Comparison of ENCODE assay signal across 1 cellular context in genomic region chr5:62305715-62306493, GRCh38.
A peak's percentile ranks its signal among the peaks of the same experiment; 100 is the strongest.
TF ChIP-seq lines count a peak whose summit lies in the region.

TSS of gene KIF2A (plus strand) at chr5:62306206. CDS start at chr5:62306473, 267 bp downstream.

TF ChIP-seq in GM12878, 131 proteins besides CTCF, POLR2A, EP300 and RAD21 (continued from another document and continues in another):
- TF ChIP-seq ZZZ3 (IDR thresholded peaks at IDR 0.05; ENCODE audit: control insufficient read depth, insufficient read length, low read depth) (no peak), HDAC2 (IDR thresholded peaks at IDR 0.05) (no peak), SIN3A (IDR thresholded peaks at IDR 0.05; ENCODE audit: low read depth, low read length) (peak; percentile 91), DPF2 (IDR thresholded peaks at IDR 0.05) (peak; percentile 55; the same call in 1 of the 2 replicates), CHD4 (IDR thresholded peaks at IDR 0.05) (no peak), IKZF1 (conservative IDR thresholded peaks at IDR 0.05) (peak; percentile 72), SP1 (IDR thresholded peaks at IDR 0.05; ENCODE audit: low read depth, low read length) (no peak), ZNF274 (IDR thresholded peaks at IDR 0.05; ENCODE audit: insufficient read depth, insufficient read length) (no peak), TCF7 (IDR thresholded peaks at IDR 0.05; ENCODE audit: borderline replicate concordance) (no peak), SMARCA5 (IDR thresholded peaks at IDR 0.05) (no peak), CEBPB (IDR thresholded peaks at IDR 0.05; ENCODE audit: borderline replicate concordance in 1 of 2, low read depth in 2 of 2, low read length in 2 of 2) (no peak), SMC3 (IDR thresholded peaks at IDR 0.05; ENCODE audit: borderline replicate concordance, low read length) (peak; percentile 11; the same call in 1 of the 2 replicates), KAT2A (conservative IDR thresholded peaks at IDR 0.05; ENCODE audit: control insufficient read depth, low read depth, low read length) (no peak), SRF (IDR thresholded peaks at IDR 0.05; ENCODE audit: low read depth in 2 of 2, low read length in 2 of 2) (0 out of 4 replicates have a peak, but pooled peaks of 1 of the 2 experiments have one; percentile 13), FOXM1 (IDR thresholded peaks at IDR 0.05; ENCODE audit: low read depth, low read length) (peak; percentile 33; the same call in 1 of the 2 replicates), POU2F2 (IDR thresholded peaks at IDR 0.05; ENCODE audit: borderline replicate concordance, low read depth, low read length) (peak; percentile 47; the same call in 1 of the 3 replicates), RCOR1 (conservative IDR thresholded peaks at IDR 0.05; ENCODE audit: low read depth, low read length) (0 out of 2 replicates have a peak, but pooled peaks have one; percentile 43), CBX5 (IDR thresholded peaks at IDR 0.05; ENCODE audit: low read depth) (peak; percentile 99), PAX8 (IDR thresholded peaks at IDR 0.05) (no peak), NRF1 (conservative IDR thresholded peaks at IDR 0.05; ENCODE audit: low read depth, low read length) (peak; percentile 93), MYC (IDR thresholded peaks at IDR 0.05; ENCODE audit: insufficient read depth, insufficient read length, insufficient replicate concordance, low read length, severe bottlenecking) (peak; percentile 58), NR2C1 (IDR thresholded peaks at IDR 0.05) (no peak; the same call in 1 of the 2 replicates), RUNX3 (IDR thresholded peaks at IDR 0.05; ENCODE audit: low read length) (peak; percentile 56), RELA (IDR thresholded peaks at IDR 0.05; ENCODE audit: borderline replicate concordance, partially characterized antibody) (peak; percentile 38), CHD2 (IDR thresholded peaks at IDR 0.05; ENCODE audit: borderline replicate concordance, low read depth, low read length) (peak; percentile 77), CREM (IDR thresholded peaks at IDR 0.05; ENCODE audit: low read depth) (peak; percentile 88), MYB (IDR thresholded peaks at IDR 0.05; ENCODE audit: borderline replicate concordance, low read depth, low read length) (no peak), SREBF1 (IDR thresholded peaks at IDR 0.05; ENCODE audit: low read length) (no peak; the same call in 1 of the 2 replicates), SMAD1 (IDR thresholded peaks at IDR 0.05; ENCODE audit: low read depth, partially characterized antibody) (no peak), BMI1 (IDR thresholded peaks at IDR 0.05; ENCODE audit: borderline replicate concordance) (no peak), GABPA (IDR thresholded peaks at IDR 0.05; ENCODE audit: low read depth) (no peak), CREB1 (IDR thresholded peaks at IDR 0.05; ENCODE audit: low read depth) (peak; percentile 91), RAD51 (IDR thresholded peaks at IDR 0.05) (peak; percentile 80)
- TF ChIP-seq, protein P1, sequence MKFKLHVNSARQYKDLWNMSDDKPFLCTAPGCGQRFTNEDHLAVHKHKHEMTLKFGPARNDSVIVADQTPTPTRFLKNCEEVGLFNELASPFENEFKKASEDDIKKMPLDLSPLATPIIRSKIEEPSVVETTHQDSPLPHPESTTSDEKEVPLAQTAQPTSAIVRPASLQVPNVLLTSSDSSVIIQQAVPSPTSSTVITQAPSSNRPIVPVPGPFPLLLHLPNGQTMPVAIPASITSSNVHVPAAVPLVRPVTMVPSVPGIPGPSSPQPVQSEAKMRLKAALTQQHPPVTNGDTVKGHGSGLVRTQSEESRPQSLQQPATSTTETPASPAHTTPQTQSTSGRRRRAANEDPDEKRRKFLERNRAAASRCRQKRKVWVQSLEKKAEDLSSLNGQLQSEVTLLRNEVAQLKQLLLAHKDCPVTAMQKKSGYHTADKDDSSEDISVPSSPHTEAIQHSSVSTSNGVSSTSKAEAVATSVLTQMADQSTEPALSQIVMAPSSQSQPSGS (IDR thresholded peaks at IDR 0.05; ENCODE audit: low read length), result no peak
- TF ChIP-seq, protein P2, sequence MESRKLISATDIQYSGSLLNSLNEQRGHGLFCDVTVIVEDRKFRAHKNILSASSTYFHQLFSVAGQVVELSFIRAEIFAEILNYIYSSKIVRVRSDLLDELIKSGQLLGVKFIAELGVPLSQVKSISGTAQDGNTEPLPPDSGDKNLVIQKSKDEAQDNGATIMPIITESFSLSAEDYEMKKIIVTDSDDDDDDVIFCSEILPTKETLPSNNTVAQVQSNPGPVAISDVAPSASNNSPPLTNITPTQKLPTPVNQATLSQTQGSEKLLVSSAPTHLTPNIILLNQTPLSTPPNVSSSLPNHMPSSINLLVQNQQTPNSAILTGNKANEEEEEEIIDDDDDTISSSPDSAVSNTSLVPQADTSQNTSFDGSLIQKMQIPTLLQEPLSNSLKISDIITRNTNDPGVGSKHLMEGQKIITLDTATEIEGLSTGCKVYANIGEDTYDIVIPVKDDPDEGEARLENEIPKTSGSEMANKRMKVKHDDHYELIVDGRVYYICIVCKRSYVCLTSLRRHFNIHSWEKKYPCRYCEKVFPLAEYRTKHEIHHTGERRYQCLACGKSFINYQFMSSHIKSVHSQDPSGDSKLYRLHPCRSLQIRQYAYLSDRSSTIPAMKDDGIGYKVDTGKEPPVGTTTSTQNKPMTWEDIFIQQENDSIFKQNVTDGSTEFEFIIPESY (IDR thresholded peaks at IDR 0.05), result no peak
- TF ChIP-seq, protein P3, sequence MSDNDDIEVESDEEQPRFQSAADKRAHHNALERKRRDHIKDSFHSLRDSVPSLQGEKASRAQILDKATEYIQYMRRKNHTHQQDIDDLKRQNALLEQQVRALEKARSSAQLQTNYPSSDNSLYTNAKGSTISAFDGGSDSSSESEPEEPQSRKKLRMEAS (IDR thresholded peaks at IDR 0.05; ENCODE audit: low read depth, low read length), result peak; percentile 96
- TF ChIP-seq, protein P4, sequence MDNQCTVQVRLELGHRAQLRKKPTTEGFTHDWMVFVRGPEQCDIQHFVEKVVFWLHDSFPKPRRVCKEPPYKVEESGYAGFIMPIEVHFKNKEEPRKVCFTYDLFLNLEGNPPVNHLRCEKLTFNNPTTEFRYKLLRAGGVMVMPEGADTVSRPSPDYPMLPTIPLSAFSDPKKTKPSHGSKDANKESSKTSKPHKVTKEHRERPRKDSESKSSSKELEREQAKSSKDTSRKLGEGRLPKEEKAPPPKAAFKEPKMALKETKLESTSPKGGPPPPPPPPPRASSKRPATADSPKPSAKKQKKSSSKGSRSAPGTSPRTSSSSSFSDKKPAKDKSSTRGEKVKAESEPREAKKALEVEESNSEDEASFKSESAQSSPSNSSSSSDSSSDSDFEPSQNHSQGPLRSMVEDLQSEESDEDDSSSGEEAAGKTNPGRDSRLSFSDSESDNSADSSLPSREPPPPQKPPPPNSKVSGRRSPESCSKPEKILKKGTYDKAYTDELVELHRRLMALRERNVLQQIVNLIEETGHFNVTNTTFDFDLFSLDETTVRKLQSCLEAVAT (IDR thresholded peaks at IDR 0.05), result no peak
- TF ChIP-seq, protein P5, sequence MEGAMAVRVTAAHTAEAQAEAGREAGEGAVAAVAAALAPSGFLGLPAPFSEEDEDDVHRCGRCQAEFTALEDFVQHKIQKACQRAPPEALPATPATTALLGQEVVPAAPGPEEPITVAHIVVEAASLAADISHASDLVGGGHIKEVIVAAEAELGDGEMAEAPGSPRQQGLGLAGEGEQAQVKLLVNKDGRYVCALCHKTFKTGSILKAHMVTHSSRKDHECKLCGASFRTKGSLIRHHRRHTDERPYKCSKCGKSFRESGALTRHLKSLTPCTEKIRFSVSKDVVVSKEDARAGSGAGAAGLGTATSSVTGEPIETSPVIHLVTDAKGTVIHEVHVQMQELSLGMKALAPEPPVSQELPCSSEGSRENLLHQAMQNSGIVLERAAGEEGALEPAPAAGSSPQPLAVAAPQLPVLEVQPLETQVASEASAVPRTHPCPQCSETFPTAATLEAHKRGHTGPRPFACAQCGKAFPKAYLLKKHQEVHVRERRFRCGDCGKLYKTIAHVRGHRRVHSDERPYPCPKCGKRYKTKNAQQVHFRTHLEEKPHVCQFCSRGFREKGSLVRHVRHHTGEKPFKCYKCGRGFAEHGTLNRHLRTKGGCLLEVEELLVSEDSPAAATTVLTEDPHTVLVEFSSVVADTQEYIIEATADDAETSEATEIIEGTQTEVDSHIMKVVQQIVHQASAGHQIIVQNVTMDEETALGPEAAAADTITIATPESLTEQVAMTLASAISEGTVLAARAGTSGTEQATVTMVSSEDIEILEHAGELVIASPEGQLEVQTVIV (IDR thresholded peaks at IDR 0.05; ENCODE audit: borderline replicate concordance, partially characterized antibody), result peak; percentile 80
- TF ChIP-seq, protein P6, sequence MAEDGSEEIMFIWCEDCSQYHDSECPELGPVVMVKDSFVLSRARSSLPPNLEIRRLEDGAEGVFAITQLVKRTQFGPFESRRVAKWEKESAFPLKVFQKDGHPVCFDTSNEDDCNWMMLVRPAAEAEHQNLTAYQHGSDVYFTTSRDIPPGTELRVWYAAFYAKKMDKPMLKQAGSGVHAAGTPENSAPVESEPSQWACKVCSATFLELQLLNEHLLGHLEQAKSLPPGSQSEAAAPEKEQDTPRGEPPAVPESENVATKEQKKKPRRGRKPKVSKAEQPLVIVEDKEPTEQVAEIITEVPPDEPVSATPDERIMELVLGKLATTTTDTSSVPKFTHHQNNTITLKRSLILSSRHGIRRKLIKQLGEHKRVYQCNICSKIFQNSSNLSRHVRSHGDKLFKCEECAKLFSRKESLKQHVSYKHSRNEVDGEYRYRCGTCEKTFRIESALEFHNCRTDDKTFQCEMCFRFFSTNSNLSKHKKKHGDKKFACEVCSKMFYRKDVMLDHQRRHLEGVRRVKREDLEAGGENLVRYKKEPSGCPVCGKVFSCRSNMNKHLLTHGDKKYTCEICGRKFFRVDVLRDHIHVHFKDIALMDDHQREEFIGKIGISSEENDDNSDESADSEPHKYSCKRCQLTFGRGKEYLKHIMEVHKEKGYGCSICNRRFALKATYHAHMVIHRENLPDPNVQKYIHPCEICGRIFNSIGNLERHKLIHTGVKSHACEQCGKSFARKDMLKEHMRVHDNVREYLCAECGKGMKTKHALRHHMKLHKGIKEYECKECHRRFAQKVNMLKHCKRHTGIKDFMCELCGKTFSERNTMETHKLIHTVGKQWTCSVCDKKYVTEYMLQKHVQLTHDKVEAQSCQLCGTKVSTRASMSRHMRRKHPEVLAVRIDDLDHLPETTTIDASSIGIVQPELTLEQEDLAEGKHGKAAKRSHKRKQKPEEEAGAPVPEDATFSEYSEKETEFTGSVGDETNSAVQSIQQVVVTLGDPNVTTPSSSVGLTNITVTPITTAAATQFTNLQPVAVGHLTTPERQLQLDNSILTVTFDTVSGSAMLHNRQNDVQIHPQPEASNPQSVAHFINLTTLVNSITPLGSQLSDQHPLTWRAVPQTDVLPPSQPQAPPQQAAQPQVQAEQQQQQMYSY (CRISPR knock-in tag; IDR thresholded peaks at IDR 0.05), result no peak
- TF ChIP-seq, protein P7, sequence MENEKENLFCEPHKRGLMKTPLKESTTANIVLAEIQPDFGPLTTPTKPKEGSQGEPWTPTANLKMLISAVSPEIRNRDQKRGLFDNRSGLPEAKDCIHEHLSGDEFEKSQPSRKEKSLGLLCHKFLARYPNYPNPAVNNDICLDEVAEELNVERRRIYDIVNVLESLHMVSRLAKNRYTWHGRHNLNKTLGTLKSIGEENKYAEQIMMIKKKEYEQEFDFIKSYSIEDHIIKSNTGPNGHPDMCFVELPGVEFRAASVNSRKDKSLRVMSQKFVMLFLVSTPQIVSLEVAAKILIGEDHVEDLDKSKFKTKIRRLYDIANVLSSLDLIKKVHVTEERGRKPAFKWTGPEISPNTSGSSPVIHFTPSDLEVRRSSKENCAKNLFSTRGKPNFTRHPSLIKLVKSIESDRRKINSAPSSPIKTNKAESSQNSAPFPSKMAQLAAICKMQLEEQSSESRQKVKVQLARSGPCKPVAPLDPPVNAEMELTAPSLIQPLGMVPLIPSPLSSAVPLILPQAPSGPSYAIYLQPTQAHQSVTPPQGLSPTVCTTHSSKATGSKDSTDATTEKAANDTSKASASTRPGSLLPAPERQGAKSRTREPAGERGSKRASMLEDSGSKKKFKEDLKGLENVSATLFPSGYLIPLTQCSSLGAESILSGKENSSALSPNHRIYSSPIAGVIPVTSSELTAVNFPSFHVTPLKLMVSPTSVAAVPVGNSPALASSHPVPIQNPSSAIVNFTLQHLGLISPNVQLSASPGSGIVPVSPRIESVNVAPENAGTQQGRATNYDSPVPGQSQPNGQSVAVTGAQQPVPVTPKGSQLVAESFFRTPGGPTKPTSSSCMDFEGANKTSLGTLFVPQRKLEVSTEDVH (IDR thresholded peaks at IDR 0.05; ENCODE audit: low read depth, partially characterized antibody), result peak; percentile 65
- TF ChIP-seq, protein P8, sequence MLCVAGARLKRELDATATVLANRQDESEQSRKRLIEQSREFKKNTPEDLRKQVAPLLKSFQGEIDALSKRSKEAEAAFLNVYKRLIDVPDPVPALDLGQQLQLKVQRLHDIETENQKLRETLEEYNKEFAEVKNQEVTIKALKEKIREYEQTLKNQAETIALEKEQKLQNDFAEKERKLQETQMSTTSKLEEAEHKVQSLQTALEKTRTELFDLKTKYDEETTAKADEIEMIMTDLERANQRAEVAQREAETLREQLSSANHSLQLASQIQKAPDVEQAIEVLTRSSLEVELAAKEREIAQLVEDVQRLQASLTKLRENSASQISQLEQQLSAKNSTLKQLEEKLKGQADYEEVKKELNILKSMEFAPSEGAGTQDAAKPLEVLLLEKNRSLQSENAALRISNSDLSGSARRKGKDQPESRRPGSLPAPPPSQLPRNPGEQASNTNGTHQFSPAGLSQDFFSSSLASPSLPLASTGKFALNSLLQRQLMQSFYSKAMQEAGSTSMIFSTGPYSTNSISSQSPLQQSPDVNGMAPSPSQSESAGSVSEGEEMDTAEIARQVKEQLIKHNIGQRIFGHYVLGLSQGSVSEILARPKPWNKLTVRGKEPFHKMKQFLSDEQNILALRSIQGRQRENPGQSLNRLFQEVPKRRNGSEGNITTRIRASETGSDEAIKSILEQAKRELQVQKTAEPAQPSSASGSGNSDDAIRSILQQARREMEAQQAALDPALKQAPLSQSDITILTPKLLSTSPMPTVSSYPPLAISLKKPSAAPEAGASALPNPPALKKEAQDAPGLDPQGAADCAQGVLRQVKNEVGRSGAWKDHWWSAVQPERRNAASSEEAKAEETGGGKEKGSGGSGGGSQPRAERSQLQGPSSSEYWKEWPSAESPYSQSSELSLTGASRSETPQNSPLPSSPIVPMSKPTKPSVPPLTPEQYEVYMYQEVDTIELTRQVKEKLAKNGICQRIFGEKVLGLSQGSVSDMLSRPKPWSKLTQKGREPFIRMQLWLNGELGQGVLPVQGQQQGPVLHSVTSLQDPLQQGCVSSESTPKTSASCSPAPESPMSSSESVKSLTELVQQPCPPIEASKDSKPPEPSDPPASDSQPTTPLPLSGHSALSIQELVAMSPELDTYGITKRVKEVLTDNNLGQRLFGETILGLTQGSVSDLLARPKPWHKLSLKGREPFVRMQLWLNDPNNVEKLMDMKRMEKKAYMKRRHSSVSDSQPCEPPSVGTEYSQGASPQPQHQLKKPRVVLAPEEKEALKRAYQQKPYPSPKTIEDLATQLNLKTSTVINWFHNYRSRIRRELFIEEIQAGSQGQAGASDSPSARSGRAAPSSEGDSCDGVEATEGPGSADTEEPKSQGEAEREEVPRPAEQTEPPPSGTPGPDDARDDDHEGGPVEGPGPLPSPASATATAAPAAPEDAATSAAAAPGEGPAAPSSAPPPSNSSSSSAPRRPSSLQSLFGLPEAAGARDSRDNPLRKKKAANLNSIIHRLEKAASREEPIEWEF (IDR thresholded peaks at IDR 0.05; ENCODE audit: insufficient replicate concordance, low read depth, low read length), result no peak
